ENCODE assay signal across 11 cellular contexts in the genomic region with DNA sequence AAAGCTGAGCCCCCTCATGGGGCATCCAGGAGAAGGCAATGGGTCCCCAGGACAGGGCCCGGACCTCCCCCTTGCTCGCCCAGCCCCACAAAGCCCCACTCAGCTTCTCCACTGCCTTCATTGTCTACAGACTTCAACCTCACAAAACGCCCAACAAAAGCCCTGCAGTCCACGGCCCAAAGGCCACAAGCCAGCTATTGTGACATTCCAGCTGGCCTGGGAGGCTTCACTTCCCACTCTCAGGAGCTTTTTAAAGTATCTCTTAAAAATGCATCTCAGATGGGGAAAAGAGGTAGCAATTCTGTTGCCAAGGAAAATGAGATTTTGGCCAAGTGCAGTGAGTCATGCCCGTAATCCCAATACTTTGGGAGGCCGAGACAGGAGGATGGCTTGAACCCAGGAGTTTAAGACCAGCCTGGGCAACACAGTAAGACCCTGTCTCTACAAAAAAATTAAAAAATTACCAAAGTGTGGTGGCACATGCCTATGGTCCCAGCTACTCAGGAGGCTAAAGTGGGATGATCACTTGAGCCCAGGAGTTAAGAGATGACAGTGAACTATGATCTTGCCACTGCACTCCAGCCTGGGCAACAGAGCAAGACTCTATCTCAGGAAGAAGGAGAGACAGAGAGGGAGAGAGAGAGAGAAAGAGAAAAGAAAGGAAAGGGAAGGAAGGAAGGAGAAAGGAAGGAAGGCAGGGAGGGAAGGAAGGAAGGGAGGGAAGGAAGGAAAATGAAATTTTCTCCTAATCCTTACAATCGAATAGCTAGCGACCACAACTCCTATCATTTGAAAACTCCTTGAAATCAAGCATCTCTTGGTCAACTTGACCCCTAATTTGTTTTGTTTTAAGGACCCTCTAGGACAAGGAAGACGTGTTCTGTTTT. TPM values are rescaled to one million over a fixed set of nuclear protein-coding genes. Genes with fewer than 3 reads are reported as not detected.
DNase-seq lines count a peak whose midpoint lies in the region; ATAC-seq and TF ChIP-seq lines count a peak whose summit lies in the region.
"Had no signal": no experiment of that assay in that cellular context is flagged by ENCODE, and none has a peak within 500 bp of the region (broad histone marks: within the 10 kb centered on the region; RNA-seq: fewer than 3 reads in every experiment).

No MANE protein-coding gene starts in this region.

- H3K4me3 ChIP-seq in neuron (ENCODE audit: low read length) = peak overlapping the region; percentile 20
- no peak overlapping the region for H3K4me3 ChIP-seq in spleen

- WGBS in spleen, 5 donors = 62 to 74% (median 65%) methylated on average over 9 of the region's 9 CpGs

- H3K27me3 ChIP-seq in neuron (ENCODE audit: insufficient read depth, low read length) = no peaks in the 10 kb centered on the region
- peaks cover 0 to 62% (median 9%) of the 10 kb centered on the region in 7 donors for H3K27me3 ChIP-seq in spleen (replicated peaks in 1 of 7)

- H3K4me1 Mint-ChIP-seq in T-helper 17 cell = peaks cover 2% of the 10 kb centered on the region
- H3K4me1 Mint-ChIP-seq: activated naive CD4-positive, alpha-beta T cell treated with anti-CD3 and anti-CD28 coated beads, Interleukin-2, amount 10 ng/mL, durations not matched to agents 7 days and 5 days had no signal

- H3K36me3 ChIP-seq in neuron (ENCODE audit: insufficient read depth, low read length) (no peaks in the 10 kb centered on the region), spleen (no peaks in the 10 kb centered on the region)
- H3K36me3 ChIP-seq: neutrophil had no signal

- peaks cover 4% of the 10 kb centered on the region for H3K36me3 Mint-ChIP-seq in T-helper 17 cell (ENCODE audit: low read depth)
- H3K36me3 Mint-ChIP-seq: activated naive CD4-positive, alpha-beta T cell treated with anti-CD3 and anti-CD28 coated beads, Interleukin-2, amount 10 ng/mL, durations not matched to agents 7 days and 5 days had no signal

- no peak for TF ChIP-seq CTCF in spleen (IDR thresholded peaks at IDR 0.05 in 8 of 11, conservative IDR thresholded peaks at IDR 0.05 in 3 of 11)

- no peak for ATAC-seq in T-helper 17 cell
- ATAC-seq in HG02588 (IDR thresholded peaks at IDR 0.05; ENCODE audit: unreplicated experiment) = no peak

- peaks cover 39% of the 10 kb centered on the region for H3K27me3 Mint-ChIP-seq in T-helper 17 cell

- no peak overlapping the region for H2AFZ ChIP-seq in neuron (ENCODE audit: low read depth, low read length)

- DNase-seq in AG08395 (ENCODE audit: low spot score) = peak; percentile 68
- DNase-seq in T-helper 17 cell = no peak
- peak; percentile 42 for DNase-seq in foreskin melanocyte
- DNase-seq in NCI-H345 (lab: John Stamatoyannopoulos, UW) = no peak
- DNase-seq in spleen = no peak
- no peak for DNase-seq in stimulated activated CD4-positive, alpha-beta T cell treated with anti-CD3 and anti-CD28 coated beads, Interleukin-4, amount 100 ng/mL, for 1 hour
- DNase-seq: activated B cell treated with CpG ODN at 0.5 μM for 24 hours; activated naive CD4-positive, alpha-beta T cell treated with anti-CD3 and anti-CD28 coated beads, Interleukin-2, amount 10 ng/mL, durations not matched to agents 7 days and 5 days had no signal

- no peak for TF ChIP-seq POLR2A in spleen (IDR thresholded peaks at IDR 0.05)

- H3K9me3 ChIP-seq in T-helper 17 cell (ENCODE audit: control insufficient read depth, low read length, poor library complexity, severe bottlenecking) (no peaks in the 10 kb centered on the region), neuron (ENCODE audit: low read length) (no peaks in the 10 kb centered on the region), spleen (no peaks in the 10 kb centered on the region)
- H3K9me3 ChIP-seq: neutrophil had no signal

- H3K4me3 Mint-ChIP-seq in T-helper 17 cell = peak overlapping the region; percentile 9
- H3K4me3 Mint-ChIP-seq: activated B cell treated with CpG ODN at 0.5 μM for 24 hours; activated naive CD4-positive, alpha-beta T cell treated with anti-CD3 and anti-CD28 coated beads, Interleukin-2, amount 10 ng/mL, durations not matched to agents 7 days and 5 days had no signal

- no peak overlapping the region for H3K27ac ChIP-seq in spleen
- H3K27ac ChIP-seq: neutrophil had no signal

- H3K4me1 ChIP-seq in neuron (ENCODE audit: insufficient read depth, low read length) (peaks cover 29% of the 10 kb centered on the region), spleen (peaks cover 0 to 13% (median 0%) of the 10 kb centered on the region in 6 donors)

- no peak overlapping the region for H3K27ac Mint-ChIP-seq in T-helper 17 cell
- H3K27ac Mint-ChIP-seq: activated B cell treated with CpG ODN at 0.5 μM for 24 hours; activated naive CD4-positive, alpha-beta T cell treated with anti-CD3 and anti-CD28 coated beads, Interleukin-2, amount 10 ng/mL, durations not matched to agents 7 days and 5 days had no signal

- intact Hi-C loops in spleen (cut with DNase I; ENCODE audit: low total_unique reads) = no loop called here

RNA-seq across cellular contexts. Expression of a gene that starts 31.4 kb away (rescaled TPM):
- total RNA-seq in T-helper 17 cell (100 to 1,000 TPM; 121 to 135 TPM), spleen (100 to 1,000 TPM; 126 to 243 (median 147) TPM)
- 100 to 1,000 TPM in 1 of 3 donors, 10 to 100 TPM in 2; 88.0 to 123 (median 92.4) TPM for polyA plus RNA-seq in spleen

Comparison
In these comparisons a context has a peak if more than half of its experiments do, and no peak if none do; other contexts are left out.
1. DNase-seq: peak in AG08395 (single experiment) and foreskin melanocyte (single experiment); none in T-helper 17 cell (0 of 3), NCI-H345 (single experiment), spleen (single experiment) and stimulated activated CD4-positive, alpha-beta T cell treated with anti-CD3 and anti-CD28 coated beads, Interleukin-4, amount 100 ng/mL, for 1 hour (single experiment).